8 cellular contexts compared by ENCODE assay signal in genomic region chr2:17171446-17172049, GRCh38.
DNase-seq lines count a peak whose midpoint lies in the region; ATAC-seq and TF ChIP-seq lines count a peak whose summit lies in the region.

No MANE protein-coding gene starts in this region.

- DNase-seq in BJ (ENCODE audit: low read depth) (no peak), SW480 (ENCODE audit: low spot score) (peak; percentile 56), right atrium auricular region (ENCODE audit: low spot score) (no peak), substantia nigra (lab: John Stamatoyannopoulos, UW) (peak in 25 of 49 donors; percentile 0 to 37 (median 13)), T-helper 9 cell (no peak)
- DNase-seq in stimulated activated CD4-positive, alpha-beta T cell treated with anti-CD3 and anti-CD28 coated beads, Interleukin-2, amount 100 ng/mL, for 24 hours: no peak

- H3K36me3 ChIP-seq in BJ (ENCODE audit: control insufficient read depth, insufficient read depth, low read length): no peaks in the 10 kb centered on the region
- no peaks in the 10 kb centered on the region for H3K36me3 ChIP-seq in right atrium auricular region

- CTCF ChIA-PET in BJ (lab: Yijun Ruan, JAX): interaction anchor here (1.0 kb wide), 1 partner anchor 12 kb away, joined by 4 read pairs; no protein-coding TSS in a partner anchor

- H3K4me1 ChIP-seq in right atrium auricular region: no peaks in the 10 kb centered on the region

- H3K4me3 ChIP-seq in BJ (ENCODE audit: low read depth, low read length) (no peak overlapping the region), right atrium auricular region (no peak overlapping the region)

- H3K9me3 ChIP-seq in right atrium auricular region: no peaks in the 10 kb centered on the region

- H3K27me3 ChIP-seq in BJ (ENCODE audit: control insufficient read depth, insufficient read depth, low read length) (no peaks in the 10 kb centered on the region), right atrium auricular region (no peaks in the 10 kb centered on the region)

- ATAC-seq in GM19035 (IDR thresholded peaks at IDR 0.05; ENCODE audit: unreplicated experiment): peak; percentile 75
- peak; percentile 77 for ATAC-seq in HG03175 (IDR thresholded peaks at IDR 0.05; ENCODE audit: unreplicated experiment)

- no peak overlapping the region for H3K27ac ChIP-seq in right atrium auricular region
- H3K27ac ChIP-seq in substantia nigra (ENCODE audit: low read depth, low read length, poor library complexity, severe bottlenecking): no peak overlapping the region

- TF ChIP-seq CTCF in BJ (IDR thresholded peaks at IDR 0.05; ENCODE audit: insufficient read depth, low read depth, low read length) (peak; percentile 28; the same call in 1 of the 2 replicates), right atrium auricular region (IDR thresholded peaks at IDR 0.05) (peak; percentile 28 to 62)

- POLR2A ChIA-PET in BJ (lab: Charles Lee): no interaction called here

Comparison
In these comparisons a context has a peak if more than half of its experiments do, and no peak if none do; other contexts are left out.
1. DNase-seq: peak in SW480 (single experiment) and substantia nigra (25 of 49); none in BJ (single experiment), right atrium auricular region (single experiment), T-helper 9 cell (single experiment) and stimulated activated CD4-positive, alpha-beta T cell treated with anti-CD3 and anti-CD28 coated beads, Interleukin-2, amount 100 ng/mL, for 24 hours (0 of 2).